In genomic region chr7:114426824-114427223, GRCh38 we compare ENCODE assay signal across 10 cellular contexts. TPM values are rescaled to one million over a fixed set of nuclear protein-coding genes. Genes with fewer than 3 reads are reported as not detected.
DNase-seq lines count a peak whose midpoint lies in the region; ATAC-seq and TF ChIP-seq lines count a peak whose summit lies in the region.
"Had no signal": no experiment of that assay in that cellular context is flagged by ENCODE, and none has a peak within 500 bp of the region (broad histone marks: within the 10 kb centered on the region; RNA-seq: fewer than 3 reads in every experiment).

No MANE protein-coding gene starts in this region.

- H3K27me3 ChIP-seq in H7 (ENCODE audit: control insufficient read depth, insufficient read depth, low read length), result no peaks in the 10 kb centered on the region

- H3K27me3 Mint-ChIP-seq in progenitor cell of endocrine pancreas, result no peaks in the 10 kb centered on the region
- H3K27me3 Mint-ChIP-seq: stimulated activated naive B cell treated with anti-CD40 and anti-IgM and Interleukin-4, amounts not matched to agents 10 μg/mL and 1 μg/mL and 100 μg/mL, for 72 hours had no signal

- no peak overlapping the region for H3K4me3 Mint-ChIP-seq in progenitor cell of endocrine pancreas (ENCODE audit: low read depth)
- H3K4me3 Mint-ChIP-seq: activated CD4-positive, alpha-beta T cell treated with anti-CD3 and anti-CD28 coated beads for 36 hours; stimulated activated naive B cell treated with anti-CD40 and anti-IgM and Interleukin-4, amounts not matched to agents 10 μg/mL and 1 μg/mL and 100 μg/mL, for 72 hours had no signal

- no peaks in the 10 kb centered on the region for H3K9me3 Mint-ChIP-seq in progenitor cell of endocrine pancreas (ENCODE audit: low read depth)
- H3K9me3 Mint-ChIP-seq: stimulated activated naive B cell treated with anti-CD40 and anti-IgM and Interleukin-4, amounts not matched to agents 10 μg/mL and 1 μg/mL and 100 μg/mL, for 72 hours had no signal

- H3K27ac Mint-ChIP-seq in progenitor cell of endocrine pancreas, result no peak overlapping the region
- H3K27ac Mint-ChIP-seq: activated CD4-positive, alpha-beta T cell treated with anti-CD3 and anti-CD28 coated beads for 36 hours; stimulated activated naive B cell treated with anti-CD40 and anti-IgM and Interleukin-4, amounts not matched to agents 10 μg/mL and 1 μg/mL and 100 μg/mL, for 72 hours had no signal

- no peaks in the 10 kb centered on the region for H3K4me1 Mint-ChIP-seq in progenitor cell of endocrine pancreas (ENCODE audit: low read depth)
- H3K4me1 Mint-ChIP-seq: activated CD4-positive, alpha-beta T cell treated with anti-CD3 and anti-CD28 coated beads for 36 hours; stimulated activated naive B cell treated with anti-CD40 and anti-IgM and Interleukin-4, amounts not matched to agents 10 μg/mL and 1 μg/mL and 100 μg/mL, for 72 hours had no signal

- peak; percentile 55 for TF ChIP-seq CTCF in progenitor cell of endocrine pancreas (IDR thresholded peaks at IDR 0.05; ENCODE audit: unreplicated experiment)

- no peak for ATAC-seq in HG02938 (IDR thresholded peaks at IDR 0.05; ENCODE audit: unreplicated experiment)
- ATAC-seq in GM21367 (IDR thresholded peaks at IDR 0.05; ENCODE audit: unreplicated experiment), result no peak
- ATAC-seq: activated CD4-positive, alpha-beta T cell treated with anti-CD3 and anti-CD28 coated beads for 36 hours; stimulated activated naive B cell treated with anti-CD40 and anti-IgM and Interleukin-4, amounts not matched to agents 10 μg/mL and 1 μg/mL and 100 μg/mL, for 72 hours had no signal

- DNase-seq in NCI-H1092 treated with DMSO at 0.1 percent for 48 hours (lab: John Stamatoyannopoulos, UW) (peak; percentile 51), NCI-H1092 (lab: John Stamatoyannopoulos, UW) (no peak), NCI-H446 treated with DMSO at 0.1 percent for 48 hours (lab: John Stamatoyannopoulos, UW) (peak; percentile 54), dedifferentiated amniotic fluid mesenchymal stem cell (ENCODE audit: extremely low spot score) (peak; percentile 23), progenitor cell of endocrine pancreas (ENCODE audit: low spot score, unreplicated experiment) (no peak), H7 (no peak)
- DNase-seq: activated CD4-positive, alpha-beta T cell treated with anti-CD3 and anti-CD28 coated beads for 36 hours; stimulated activated naive B cell treated with anti-CD40 and anti-IgM and Interleukin-4, amounts not matched to agents 10 μg/mL and 1 μg/mL and 100 μg/mL, for 72 hours had no signal

- H3K36me3 ChIP-seq in H7 (replicated peaks; ENCODE audit: control insufficient read depth, insufficient read depth, low read length), result no peaks in the 10 kb centered on the region

- H3K36me3 Mint-ChIP-seq in progenitor cell of endocrine pancreas (ENCODE audit: insufficient read depth), result no peaks in the 10 kb centered on the region
- H3K36me3 Mint-ChIP-seq: stimulated activated naive B cell treated with anti-CD40 and anti-IgM and Interleukin-4, amounts not matched to agents 10 μg/mL and 1 μg/mL and 100 μg/mL, for 72 hours had no signal

- no peak overlapping the region for H3K4me3 ChIP-seq in H7 (ENCODE audit: insufficient read depth, low read depth, low read length)

RNA-seq across cellular contexts. Expression of gene FOXP2, which starts 12.2 kb away (rescaled TPM):
- total RNA-seq in progenitor cell of endocrine pancreas, result 4.3 and 5.8 TPM in 2 replicates
- total RNA-seq in H7 (2014; rRNA removed; shearing (Covaris generic)), result 0.22 and 0.28 TPM in 2 replicates
- total RNA-seq: activated CD4-positive, alpha-beta T cell treated with anti-CD3 and anti-CD28 coated beads for 36 hours had no signal

Comparison
In these comparisons a context has a peak if more than half of its experiments do, and no peak if none do; other contexts are left out.
1. DNase-seq: peak in NCI-H1092 treated with DMSO at 0.1 percent for 48 hours (single experiment), NCI-H446 treated with DMSO at 0.1 percent for 48 hours (single experiment) and dedifferentiated amniotic fluid mesenchymal stem cell (single experiment); none in NCI-H1092 (single experiment), progenitor cell of endocrine pancreas (single experiment) and H7 (single experiment).